Comparison of ENCODE assay signal across 15 cellular contexts in genomic region chr9:37251452-37251851, GRCh38.
A peak's percentile ranks its signal among the peaks of the same experiment; 100 is the strongest.
DNase-seq lines count a peak whose midpoint lies in the region; ATAC-seq and TF ChIP-seq lines count a peak whose summit lies in the region.
"Had no signal": no experiment of that assay in that cellular context is flagged by ENCODE, and none has a peak within 500 bp of the region (broad histone marks: within the 10 kb centered on the region; RNA-seq: fewer than 3 reads in every experiment).

No MANE protein-coding gene starts in this region.

- ATAC-seq in GM19043 (IDR thresholded peaks at IDR 0.05; ENCODE audit: low read depth, unreplicated experiment), result peak; percentile 68
- peak; percentile 59 for ATAC-seq in HG02973 (IDR thresholded peaks at IDR 0.05; ENCODE audit: unreplicated experiment)
- ATAC-seq in memory B cell (ENCODE audit: low read depth), result peak; percentile 89
- no peak for ATAC-seq in sciatic nerve
- ATAC-seq in lower lobe of right lung, result no peak
- no peak for ATAC-seq in natural killer cell treated with Interleukin-12 subunit alpha and Interleukin-12 subunit beta and Interleukin-15 and Interleukin-18, amount 100 ng/mL, for 72 hours
- ATAC-seq: body of pancreas had no signal

- intact Hi-C loops in esophagus muscularis mucosa (cut with DNase I), result no loop called here
- intact Hi-C loops in sciatic nerve (cut with DNase I), result loop anchor here (5.0 kb wide), 1 partner anchor 239 kb away; no protein-coding TSS in a partner anchor
- intact Hi-C loops in lower lobe of right lung (cut with DNase I), result no loop called here

- no peaks in the 10 kb centered on the region for H3K4me1 ChIP-seq in esophagus muscularis mucosa
- no peaks in the 10 kb centered on the region for H3K4me1 ChIP-seq in lower lobe of right lung
- H3K4me1 ChIP-seq: testis had no signal

- TF ChIP-seq EP300 in esophagus muscularis mucosa (IDR thresholded peaks at IDR 0.05), result no peak

- H3K27me3 ChIP-seq in esophagus muscularis mucosa (no peaks in the 10 kb centered on the region), lower lobe of right lung (ENCODE audit: low read depth) (no peaks in the 10 kb centered on the region)
- H3K27me3 ChIP-seq: body of pancreas, testis had no signal

- H3K36me3 ChIP-seq in esophagus muscularis mucosa, result peaks cover 0 to 8% (median 0%) of the 10 kb centered on the region in 4 donors
- no peaks in the 10 kb centered on the region for H3K36me3 ChIP-seq in lower lobe of right lung

- H3K4me3 ChIP-seq in esophagus muscularis mucosa (no peak overlapping the region), lower lobe of right lung (no peak overlapping the region)
- H3K4me3 ChIP-seq: body of pancreas, smooth muscle cell, testis had no signal

- peaks cover 22% of the 10 kb centered on the region for H3K4me1 Mint-ChIP-seq in memory B cell
- peaks cover 4 to 6% of the 10 kb centered on the region in 2 donors for H3K4me1 Mint-ChIP-seq in natural killer cell treated with Interleukin-12 subunit alpha and Interleukin-12 subunit beta and Interleukin-15 and Interleukin-18, amount 100 ng/mL, for 72 hours (ENCODE audit: low read depth in 2 of 2)
- H3K4me1 Mint-ChIP-seq: CD14-positive monocyte had no signal

- 82% methylated on average over 6 of the region's 6 CpGs for WGBS in esophagus muscularis mucosa

- peaks cover 30% of the 10 kb centered on the region for H3K36me3 Mint-ChIP-seq in memory B cell
- H3K36me3 Mint-ChIP-seq in natural killer cell treated with Interleukin-12 subunit alpha and Interleukin-12 subunit beta and Interleukin-15 and Interleukin-18, amount 100 ng/mL, for 72 hours, result peaks cover 5% of the 10 kb centered on the region

- peaks cover 2% of the 10 kb centered on the region for H3K9me3 Mint-ChIP-seq in memory B cell
- no peaks in the 10 kb centered on the region for H3K9me3 Mint-ChIP-seq in natural killer cell treated with Interleukin-12 subunit alpha and Interleukin-12 subunit beta and Interleukin-15 and Interleukin-18, amount 100 ng/mL, for 72 hours

- DNase-seq in NCI-H2227 (lab: John Stamatoyannopoulos, UW; ENCODE audit: unreplicated experiment) (peak; percentile 49), memory B cell (ENCODE audit: low spot score in 2 of 2) (peak in 1 of 2 donors; percentile 15), esophagus muscularis mucosa (ENCODE audit: extremely low spot score) (no peak), sciatic nerve (ENCODE audit: low spot score) (no peak), lower lobe of right lung (no peak)
- no peak for DNase-seq in natural killer cell treated with Interleukin-12 subunit alpha and Interleukin-12 subunit beta and Interleukin-15 and Interleukin-18, amount 100 ng/mL, for 72 hours (ENCODE audit: low spot score)
- DNase-seq: body of pancreas; effector CD4-positive, alpha-beta T cell; NCI-H1694 treated with DMSO at 0.1 percent for 48 hours; testis had no signal

- no peaks in the 10 kb centered on the region for H3K9me3 ChIP-seq in esophagus muscularis mucosa
- no peaks in the 10 kb centered on the region for H3K9me3 ChIP-seq in lower lobe of right lung
- H3K9me3 ChIP-seq: body of pancreas, testis had no signal

- H3K27me3 Mint-ChIP-seq in memory B cell, result no peaks in the 10 kb centered on the region
- H3K27me3 Mint-ChIP-seq in natural killer cell treated with Interleukin-12 subunit alpha and Interleukin-12 subunit beta and Interleukin-15 and Interleukin-18, amount 100 ng/mL, for 72 hours, result no peaks in the 10 kb centered on the region

- peak overlapping the region; percentile 70 for H3K27ac Mint-ChIP-seq in memory B cell
- no peak overlapping the region for H3K27ac Mint-ChIP-seq in natural killer cell treated with Interleukin-12 subunit alpha and Interleukin-12 subunit beta and Interleukin-15 and Interleukin-18, amount 100 ng/mL, for 72 hours
- H3K27ac Mint-ChIP-seq: activated T-helper 2 cell treated with anti-CD3 and anti-CD28 coated beads, Interferon-gamma antibody, Interleukin-2, Interleukin-4, amounts not matched to agents 10 μg/mL and 5 μg/mL and 100 μg/mL, durations not matched to agents 14 hours and 24 hours and 36 hours had no signal

- no peak for TF ChIP-seq POLR2A in esophagus muscularis mucosa (IDR thresholded peaks at IDR 0.05; ENCODE audit: low read depth)

- H3K27ac ChIP-seq in esophagus muscularis mucosa (replicated peaks in 1 of 4) (no peak overlapping the region), lower lobe of right lung (no peak overlapping the region)
- H3K27ac ChIP-seq: body of pancreas, testis had no signal

- no peak overlapping the region for H3K4me3 Mint-ChIP-seq in memory B cell
- no peak overlapping the region for H3K4me3 Mint-ChIP-seq in natural killer cell treated with Interleukin-12 subunit alpha and Interleukin-12 subunit beta and Interleukin-15 and Interleukin-18, amount 100 ng/mL, for 72 hours
- H3K4me3 Mint-ChIP-seq: CD14-positive monocyte had no signal

- TF ChIP-seq CTCF in esophagus muscularis mucosa (IDR thresholded peaks at IDR 0.05) (no peak), lower lobe of right lung (IDR thresholded peaks at IDR 0.05) (no peak)

Comparison
In these comparisons a context has a peak if more than half of its experiments do, and no peak if none do; other contexts are left out.
1. ATAC-seq: peak in GM19043 (single experiment), HG02973 (single experiment) and memory B cell (single experiment); none in sciatic nerve (single experiment), lower lobe of right lung (0 of 2) and natural killer cell treated with Interleukin-12 subunit alpha and Interleukin-12 subunit beta and Interleukin-15 and Interleukin-18, amount 100 ng/mL, for 72 hours (0 of 2).